8 cellular contexts compared by ENCODE assay signal in genomic region chr1:84253891-84254290, GRCh38. TPM values are rescaled to one million over a fixed set of nuclear protein-coding genes. Genes with fewer than 3 reads are reported as not detected.
DNase-seq lines count a peak whose midpoint lies in the region; ATAC-seq and TF ChIP-seq lines count a peak whose summit lies in the region.

No MANE protein-coding gene starts in this region.

- H3K4me1 Mint-ChIP-seq in activated T-cell treated with anti-CD3 and anti-CD28 coated beads, Interleukin-2, amount 50 U/mL, for 24 hours (ENCODE audit: low read depth) = no peaks in the 10 kb centered on the region

- H3K9me3 ChIP-seq in colonic mucosa = no peaks in the 10 kb centered on the region

- H3K27me3 Mint-ChIP-seq in activated T-cell treated with anti-CD3 and anti-CD28 coated beads, Interleukin-2, amount 50 U/mL, for 24 hours = no peaks in the 10 kb centered on the region

- H3K27me3 ChIP-seq in colonic mucosa = no peaks in the 10 kb centered on the region

- H3K36me3 ChIP-seq in colonic mucosa = no peaks in the 10 kb centered on the region

- H3K4me1 ChIP-seq in colonic mucosa = no peaks in the 10 kb centered on the region

- intact Hi-C loops in colonic mucosa (cut with DNase I) = no loop called here

- peak overlapping the region; percentile 26 for H3K27ac ChIP-seq in colonic mucosa

- no peak for ATAC-seq in GM21390 (IDR thresholded peaks at IDR 0.05; ENCODE audit: unreplicated experiment)
- ATAC-seq in GM21360 (IDR thresholded peaks at IDR 0.05; ENCODE audit: unreplicated experiment) = no peak

- H3K4me3 Mint-ChIP-seq in activated T-cell treated with anti-CD3 and anti-CD28 coated beads, Interleukin-2, amount 50 U/mL, for 24 hours = no peak overlapping the region

- H3K4me3 ChIP-seq in AG09309 (ENCODE audit: control insufficient read depth, low read depth, low read length) = no peak overlapping the region
- H3K4me3 ChIP-seq in colonic mucosa = no peak overlapping the region

- no peak overlapping the region for H3K27ac Mint-ChIP-seq in activated T-cell treated with anti-CD3 and anti-CD28 coated beads, Interleukin-2, amount 50 U/mL, for 24 hours

- TF ChIP-seq CTCF in AG09309 (IDR thresholded peaks at IDR 0.05; ENCODE audit: control insufficient read depth, insufficient read depth, low read depth, low read length, missing control alignments) = no peak
- TF ChIP-seq CTCF in colonic mucosa (IDR thresholded peaks at IDR 0.05) = no peak

- H3K9me3 Mint-ChIP-seq in activated T-cell treated with anti-CD3 and anti-CD28 coated beads, Interleukin-2, amount 50 U/mL, for 24 hours = peaks cover 11% of the 10 kb centered on the region

- DNase-seq in AG09309 (ENCODE audit: low read depth) (peak; percentile 56), NCI-H2196 treated with DMSO at 0.1 percent for 48 hours (lab: John Stamatoyannopoulos, UW; ENCODE audit: unreplicated experiment) (peak; percentile 81), colonic mucosa (peak; percentile 72), medulla oblongata (ENCODE audit: extremely low spot score) (peak; percentile 94), SK-N-DZ (ENCODE audit: low spot score) (no peak)
- DNase-seq in activated T-cell treated with anti-CD3 and anti-CD28 coated beads, Interleukin-2, amount 50 U/mL, for 24 hours = no peak

- no peaks in the 10 kb centered on the region for H3K36me3 Mint-ChIP-seq in activated T-cell treated with anti-CD3 and anti-CD28 coated beads, Interleukin-2, amount 50 U/mL, for 24 hours (ENCODE audit: low read depth)

- peak overlapping the region in 1 of 2 donors; percentile 9 for H3K9ac ChIP-seq in colonic mucosa (ENCODE audit: low read depth in 2 of 2, low read length in 2 of 2)

RNA-seq across cellular contexts. Expression of gene SAMD13, which starts 47.6 kb away (rescaled TPM):
- total RNA-seq in colonic mucosa = 10 to 100 TPM; 22.2 to 31.0 TPM
- 0.75 and 1.0 TPM in 2 replicates for polyA plus RNA-seq in SK-N-DZ (2014; cell fraction: cytosol; rRNA removed)
- 0.51 and 1.7 TPM in 2 replicates for polyA plus RNA-seq in SK-N-DZ (2014; cell fraction: nucleus; rRNA removed)

Comparison
In these comparisons a context has a peak if more than half of its experiments do, and no peak if none do; other contexts are left out.
1. DNase-seq: peak in AG09309 (single experiment), NCI-H2196 treated with DMSO at 0.1 percent for 48 hours (single experiment), colonic mucosa (single experiment) and medulla oblongata (single experiment); none in SK-N-DZ (single experiment) and activated T-cell treated with anti-CD3 and anti-CD28 coated beads, Interleukin-2, amount 50 U/mL, for 24 hours (single experiment).